Comparison of ENCODE assay signal across 8 cellular contexts in genomic region chr1:155324041-155324716, GRCh38. TPM values are rescaled to one million over a fixed set of nuclear protein-coding genes. Genes with fewer than 3 reads are reported as not detected.
A peak's percentile ranks its signal among the peaks of the same experiment; 100 is the strongest.
DNase-seq lines count a peak whose midpoint lies in the region; ATAC-seq and TF ChIP-seq lines count a peak whose summit lies in the region.

No MANE protein-coding gene starts in this region.

- H3K27ac ChIP-seq in left lung: peak overlapping the region; percentile 92 to 97

- no peaks in the 10 kb centered on the region for H3K27me3 ChIP-seq in BJ (ENCODE audit: control insufficient read depth, insufficient read depth, low read length)
- no peaks in the 10 kb centered on the region for H3K27me3 ChIP-seq in left lung

- DNase-seq in BJ (ENCODE audit: low read depth) (peak; percentile 81), NCI-H69 (lab: John Stamatoyannopoulos, UW) (peak; percentile 98), dedifferentiated amniotic fluid mesenchymal stem cell (ENCODE audit: extremely low spot score) (peak; percentile 96), left lung (peak; percentile 98 to 99)
- DNase-seq in activated CD4-positive, alpha-beta T cell treated with anti-CD3 and anti-CD28 coated beads, Interleukin-2, amount 50 U/mL, for 1 hour: peak; percentile 81
- DNase-seq in stimulated activated CD4-positive, alpha-beta T cell treated with anti-CD3 and anti-CD28 coated beads, Interleukin-2, amount 100 ng/mL, for 4 hours (ENCODE audit: low read depth): peak; percentile 74

- ATAC-seq in GM19324 (IDR thresholded peaks at IDR 0.05; ENCODE audit: low FRiP score, unreplicated experiment): peak; percentile 66
- ATAC-seq in HG03520 (IDR thresholded peaks at IDR 0.05; ENCODE audit: unreplicated experiment): peak; percentile 39
- peak; percentile 88 for ATAC-seq in left lung

- H3K36me3 ChIP-seq in BJ (ENCODE audit: control insufficient read depth, insufficient read depth, low read length): 0 out of 2 replicates have a peak, but pooled peaks cover 2% of the 10 kb centered on the region
- peaks cover 0 to 37% of the 10 kb centered on the region in 2 donors for H3K36me3 ChIP-seq in left lung

- no peak for TF ChIP-seq CTCF in BJ (IDR thresholded peaks at IDR 0.05; ENCODE audit: insufficient read depth, low read depth, low read length)
- no peak for TF ChIP-seq CTCF in left lung (IDR thresholded peaks at IDR 0.05)

- H3K9me3 ChIP-seq in left lung: no peaks in the 10 kb centered on the region

- peaks cover 11 to 53% of the 10 kb centered on the region in 2 donors for H3K4me1 ChIP-seq in left lung

- CTCF ChIA-PET in BJ (lab: Yijun Ruan, JAX): interaction anchor here (0.5 to 4.3 kb wide), 25 partner anchors 10 to 695 kb away, joined by 3 to 54 read pairs (median 5); partner anchors contain the start of genes HCN3 and THBS3

- intact Hi-C loops in left lung (cut with DNase I): loop anchor here in 1 of 2 donors (5.0 kb wide), 1 partner anchor 47 kb away; the partner anchor contains the start of gene HCN3

- H3K4me3 ChIP-seq in BJ (ENCODE audit: low read depth, low read length) (peak overlapping the region; percentile 66), left lung (peak overlapping the region; percentile 68 to 94)

- POLR2A ChIA-PET in BJ (lab: Charles Lee): interaction anchor here (0.6 kb wide), 1 partner anchor 239 kb away, joined by 3 read pairs; no protein-coding TSS in a partner anchor

RNA-seq across cellular contexts. Expression of gene RUSC1, which starts 3.5 kb away (rescaled TPM):
- 23.2 and 34.1 TPM in 2 replicates for polyA plus RNA-seq in BJ (2011; rRNA removed)
- 13.4 and 17.1 TPM in 2 replicates for polyA minus RNA-seq in BJ (2011; rRNA and poly(A)+ RNA removed)
- total RNA-seq in left lung: 10 to 100 TPM; 36.2 to 42.8 TPM

RNA-seq across cellular contexts. Expression of gene FDPS, which starts 15.5 kb away (rescaled TPM):
- 126 and 131 TPM in 2 replicates for polyA plus RNA-seq in BJ (2011; rRNA removed)
- polyA minus RNA-seq in BJ (2011; rRNA and poly(A)+ RNA removed): 34.5 and 53.5 TPM in 2 replicates
- 100 to 1,000 TPM; 206 to 411 TPM for total RNA-seq in left lung

RNA-seq across cellular contexts. Expression of gene PKLR, which starts 22.9 kb away (rescaled TPM):
- 0.02 TPM in 2 replicates for polyA plus RNA-seq in BJ (2011; rRNA removed)
- 0.05 TPM in 1 of 2 replicates, not detected in the other for polyA minus RNA-seq in BJ (2011; rRNA and poly(A)+ RNA removed)
- not detected for total RNA-seq in left lung

RNA-seq across cellular contexts. Expression of gene HCN3, which starts 46.9 kb away (rescaled TPM):
- 1.8 and 4.0 TPM in 2 replicates for polyA plus RNA-seq in BJ (2011; rRNA removed)
- 2.4 and 3.4 TPM in 2 replicates for polyA minus RNA-seq in BJ (2011; rRNA and poly(A)+ RNA removed)
- total RNA-seq in left lung: 1 to 10 TPM; 2.4 to 3.8 TPM

RNA-seq across cellular contexts. Expression of gene CLK2, which starts 50.9 kb away (rescaled TPM):
- polyA plus RNA-seq in BJ (2011; rRNA removed): 46.1 and 57.4 TPM in 2 replicates
- polyA minus RNA-seq in BJ (2011; rRNA and poly(A)+ RNA removed): 38.6 and 41.2 TPM in 2 replicates
- 10 to 100 TPM; 45.4 to 55.2 TPM for total RNA-seq in left lung

Comparison
In these comparisons a context has a peak if more than half of its experiments do, and no peak if none do; other contexts are left out.
1. Peak in every context shown above with its lines: DNase-seq, ATAC-seq, H3K4me3 ChIP-seq and H3K27ac ChIP-seq.